In genomic region chr14:37555596-37555995, GRCh38 we compare ENCODE assay signal across 15 cellular contexts. TPM values are rescaled to one million over a fixed set of nuclear protein-coding genes. Genes with fewer than 3 reads are reported as not detected.
"Had no signal": no experiment of that assay in that cellular context is flagged by ENCODE, and none has a peak within 500 bp of the region (broad histone marks: within the 10 kb centered on the region; RNA-seq: fewer than 3 reads in every experiment).

No MANE protein-coding gene starts in this region.

RNA-seq across cellular contexts. Expression of gene FOXA1, which starts 39.5 kb away (rescaled TPM):
- total RNA-seq: activated B cell treated with CpG ODN at 0.5 μM for 24 hours; activated CD4-positive, alpha-beta memory T cell treated with anti-CD3 and anti-CD28 coated beads, Interleukin-2, amount 10 ng/mL, durations not matched to agents 7 days and 5 days; activated CD4-positive, alpha-beta T cell treated with anti-CD3 and anti-CD28 coated beads, Interleukin-2, amount 10 ng/mL, durations not matched to agents 24 days and 14 days; activated CD4-positive, alpha-beta T cell treated with anti-CD3 and anti-CD28 coated beads, Interleukin-2, amount 10 ng/mL, durations not matched to agents 7 days and 5 days; activated CD8-positive, alpha-beta memory T cell treated with anti-CD3 and anti-CD28 coated beads, Interleukin-2, amount 10 ng/mL, durations not matched to agents 7 days and 5 days; activated CD8-positive, alpha-beta T cell treated with anti-CD3 and anti-CD28 coated beads for 36 hours; activated CD8-positive, alpha-beta T cell treated with anti-CD3 and anti-CD28 coated beads, Interleukin-2, amount 10 ng/mL, durations not matched to agents 7 days and 5 days; T-helper 1 cell treated with Interleukin-12 subunit alpha and Interleukin-12 subunit beta and Interleukin-4 antibody, amounts not matched to agents 30 ng/mL and 1 ng/mL, for 36 hours; T-helper 17 cell; T-helper 2 cell treated with Interferon-gamma antibody and Interleukin-4, amounts not matched to agents 100 ng/mL and 5 ng/mL, for 36 hours had no signal

RNA-seq across cellular contexts. Expression of gene TTC6, which starts 39.8 kb away (rescaled TPM):
- total RNA-seq: activated B cell treated with CpG ODN at 0.5 μM for 24 hours; activated CD4-positive, alpha-beta memory T cell treated with anti-CD3 and anti-CD28 coated beads for 36 hours; activated CD4-positive, alpha-beta memory T cell treated with anti-CD3 and anti-CD28 coated beads, Interleukin-2, amount 10 ng/mL, durations not matched to agents 7 days and 5 days; activated CD4-positive, alpha-beta T cell treated with anti-CD3 and anti-CD28 coated beads for 36 hours; activated CD4-positive, alpha-beta T cell treated with anti-CD3 and anti-CD28 coated beads, Interleukin-2, amount 10 ng/mL, durations not matched to agents 24 days and 14 days; activated CD4-positive, alpha-beta T cell treated with anti-CD3 and anti-CD28 coated beads, Interleukin-2, amount 10 ng/mL, durations not matched to agents 7 days and 5 days; activated CD8-positive, alpha-beta memory T cell treated with anti-CD3 and anti-CD28 coated beads for 36 hours; activated CD8-positive, alpha-beta memory T cell treated with anti-CD3 and anti-CD28 coated beads, Interleukin-2, amount 10 ng/mL, durations not matched to agents 7 days and 5 days; activated CD8-positive, alpha-beta T cell treated with anti-CD3 and anti-CD28 coated beads for 36 hours; activated CD8-positive, alpha-beta T cell treated with anti-CD3 and anti-CD28 coated beads, Interleukin-2, amount 10 ng/mL, durations not matched to agents 7 days and 5 days; T-cell; T-helper 1 cell treated with Interleukin-12 subunit alpha and Interleukin-12 subunit beta and Interleukin-4 antibody, amounts not matched to agents 30 ng/mL and 1 ng/mL, for 36 hours; T-helper 17 cell; T-helper 2 cell treated with Interferon-gamma antibody and Interleukin-4, amounts not matched to agents 100 ng/mL and 5 ng/mL, for 36 hours; WTC11 had no signal
